16 cellular contexts compared by ENCODE assay signal in genomic region chr1:221723018-221723917, GRCh38. TPM values are rescaled to one million over a fixed set of nuclear protein-coding genes. Genes with fewer than 3 reads are reported as not detected.
DNase-seq lines count a peak whose midpoint lies in the region; ATAC-seq, FAIRE-seq and TF ChIP-seq lines count a peak whose summit lies in the region.
"Had no signal": no experiment of that assay in that cellular context is flagged by ENCODE, and none has a peak within 500 bp of the region (broad histone marks: within the 10 kb centered on the region; RNA-seq: fewer than 3 reads in every experiment).

No MANE protein-coding gene starts in this region.

- FAIRE-seq in pancreas (lab: Jason Lieb, UNC) = no peak

- TF ChIP-seq POLR2A in uterus (IDR thresholded peaks at IDR 0.05) = no peak

- H3K4me3 ChIP-seq in right atrium auricular region = no peak overlapping the region
- H3K4me3 ChIP-seq in tibial artery = no peak overlapping the region
- no peak overlapping the region for H3K4me3 ChIP-seq in uterus
- no peak overlapping the region for H3K4me3 ChIP-seq in pancreas
- H3K4me3 ChIP-seq: adrenal gland had no signal

- peaks cover 0 to 5% of the 10 kb centered on the region in 2 donors for H3K9me3 ChIP-seq in right atrium auricular region
- H3K9me3 ChIP-seq in tibial artery = no peaks in the 10 kb centered on the region
- no peaks in the 10 kb centered on the region for H3K9me3 ChIP-seq in uterus
- H3K9me3 ChIP-seq in pancreas = no peaks in the 10 kb centered on the region
- H3K9me3 ChIP-seq: adrenal gland had no signal

- TF ChIP-seq CTCF in right atrium auricular region (IDR thresholded peaks at IDR 0.05) = no peak
- no peak for TF ChIP-seq CTCF in tibial artery (IDR thresholded peaks at IDR 0.05)
- TF ChIP-seq CTCF in uterus (IDR thresholded peaks at IDR 0.05) = no peak
- no peak for TF ChIP-seq CTCF in pancreas (IDR thresholded peaks at IDR 0.05)

- H3K27me3 ChIP-seq in right atrium auricular region (no peaks in the 10 kb centered on the region), tibial artery (no peaks in the 10 kb centered on the region), uterus (no peaks in the 10 kb centered on the region), pancreas (no peaks in the 10 kb centered on the region)
- H3K27me3 ChIP-seq: adrenal gland, BE2C had no signal

- 97 to 100% methylated on average over 1 of the region's 1 CpG for WGBS in pancreas, 2 donors

- ATAC-seq in Right ventricle myocardium superior (ENCODE audit: poor library complexity) = peak; percentile 4
- no peak for ATAC-seq in Right ventricle myocardium inferior
- ATAC-seq in pancreas = no peak
- no peak for ATAC-seq in HG03520 (IDR thresholded peaks at IDR 0.05; ENCODE audit: unreplicated experiment)
- ATAC-seq: HCT116 had no signal

- intact Hi-C loops in Right ventricle myocardium superior (cut with DNase I) (no loop called here), Right ventricle myocardium inferior (cut with DNase I) (no loop called here), tibial artery (cut with DNase I; ENCODE audit: low total_unique reads) (no loop called here), uterus (cut with DNase I; ENCODE audit: low total_unique reads) (no loop called here), pancreas (cut with DNase I) (no loop called here)

- H3K27ac ChIP-seq in right atrium auricular region (peak overlapping the region; percentile 45 to 77), tibial artery (peak overlapping the region; percentile 29 to 30), uterus (no peak overlapping the region), pancreas (no peak overlapping the region)
- H3K27ac ChIP-seq: adrenal gland had no signal

- DNase-seq in Right ventricle myocardium superior = no peak
- DNase-seq in Right ventricle myocardium inferior (ENCODE audit: missing footprints) = no peak
- peak; percentile 71 for DNase-seq in RPMI7951 (ENCODE audit: low read depth)
- DNase-seq in right atrium auricular region (ENCODE audit: low spot score) = no peak
- DNase-seq in tibial artery = no peak
- DNase-seq in uterus = no peak
- DNase-seq in pancreas = no peak
- DNase-seq: adrenal gland; BE2C; MM.1S; NCI-H510A; nephron progenitor cell; stimulated activated CD4-positive, alpha-beta T cell treated with anti-CD3 and anti-CD28 coated beads, Interleukin-15, amount 100 ng/mL, for 24 hours; stimulated activated naive CD4-positive, alpha-beta T cell had no signal

- peaks cover 0 to 60% of the 10 kb centered on the region in 2 donors for H3K4me1 ChIP-seq in right atrium auricular region
- peaks cover 0 to 77% (median 35%) of the 10 kb centered on the region in 4 donors for H3K4me1 ChIP-seq in tibial artery
- H3K4me1 ChIP-seq in uterus = no peaks in the 10 kb centered on the region
- H3K4me1 ChIP-seq in pancreas = peaks cover 9 to 35% (median 9%) of the 10 kb centered on the region in 3 donors

- H3K36me3 ChIP-seq in right atrium auricular region (no peaks in the 10 kb centered on the region), tibial artery (no peaks in the 10 kb centered on the region), uterus (no peaks in the 10 kb centered on the region), pancreas (no peaks in the 10 kb centered on the region)
- H3K36me3 ChIP-seq: adrenal gland had no signal

RNA-seq across cellular contexts. Expression of gene DUSP10, which starts 18.6 kb away (rescaled TPM):
- total RNA-seq in Right ventricle myocardium superior (4.5 TPM), Right ventricle myocardium inferior (3.2 TPM), right atrium auricular region (1 to 10 TPM; 3.3 to 6.4 TPM), uterus (10 to 100 TPM in 1 of 4 donors, 1 to 10 TPM in 2, under 1 TPM in 1; 0.26 to 10.9 (median 5.5) TPM), pancreas (10 to 100 TPM in 4 of 6 donors, 1 to 10 TPM in 2; 6.3 to 14.5 (median 10.6) TPM)
- 27.8 and 35.1 TPM in 2 replicates for total RNA-seq in RPMI7951 (2014; rRNA removed; shearing (Covaris generic))
- polyA plus RNA-seq in pancreas = 1 to 10 TPM; 4.7 to 8.4 TPM

Comparison
In these comparisons a context has a peak if more than half of its experiments do, and no peak if none do; other contexts are left out.
1. H3K27ac ChIP-seq: peak in right atrium auricular region (2 of 2) and tibial artery (2 of 2); none in uterus (0 of 2) and pancreas (0 of 4).